Comparison of ENCODE assay signal across 31 cellular contexts in the genomic region with DNA sequence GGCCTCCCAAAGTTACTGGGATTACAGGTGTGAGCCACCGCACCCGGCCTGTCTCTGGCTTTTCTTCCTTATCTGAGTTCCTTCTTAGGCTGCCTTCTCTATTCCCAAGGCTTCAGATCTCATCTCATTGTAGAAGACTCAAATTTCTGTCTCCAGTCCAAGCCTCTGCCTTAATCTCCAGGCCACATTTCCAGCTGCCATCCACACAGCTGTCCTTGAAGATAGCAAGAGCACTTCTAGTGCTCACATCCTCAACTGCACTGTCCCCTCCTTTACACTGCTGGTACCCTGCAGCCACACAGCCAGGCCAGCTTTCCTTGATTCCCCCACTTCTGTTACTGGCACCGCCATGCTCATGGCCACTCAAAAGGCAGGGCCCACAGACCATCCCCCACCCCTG.
"Had no signal": no experiment of that assay in that cellular context is flagged by ENCODE, and none has a peak within 500 bp of the region (broad histone marks: within the 10 kb centered on the region; RNA-seq: fewer than 3 reads in every experiment).

No MANE protein-coding gene starts in this region.

- FAIRE-seq: islet of Langerhans had no signal

- H3K4me3 ChIP-seq: colonic mucosa, esophagus muscularis mucosa, gastroesophageal sphincter, heart left ventricle, hepatocyte, left lung, prostate gland, right atrium auricular region, smooth muscle cell, testis, tibial artery had no signal

- H3K27me3 Mint-ChIP-seq: dendritic cell treated with granulocyte-macrophage colony-stimulating factor and Interleukin-4, amounts not matched to agents 40 ng/mL and 50 ng/mL, for 4 days; naive thymus-derived CD4-positive, alpha-beta T cell; stimulated activated memory B cell treated with anti-CD40 and anti-IgM and Interleukin-4, amounts not matched to agents 10 μg/mL and 1 μg/mL and 100 μg/mL, for 72 hours; type B pancreatic cell had no signal

- H3K9me3 ChIP-seq: colonic mucosa, esophagus muscularis mucosa, gastroesophageal sphincter, heart left ventricle, left lung, prostate gland, right atrium auricular region, testis, tibial artery had no signal

- H3K27me3 ChIP-seq: colonic mucosa, esophagus muscularis mucosa, foreskin keratinocyte, gastroesophageal sphincter, heart left ventricle, hepatocyte, left lung, right atrium auricular region, testis, tibial artery had no signal

- DNase-seq: colonic mucosa; effector CD8-positive, alpha-beta T cell; endodermal cell; foreskin keratinocyte; heart left ventricle; left cardiac atrium; left lung; mesendoderm; midbrain; naive thymus-derived CD4-positive, alpha-beta T cell; nucleus accumbens; stimulated activated CD4-positive, alpha-beta T cell treated with anti-CD3 and anti-CD28 coated beads, Interleukin-12 subunit alpha, Interleukin-12 subunit beta, amount 100 ng/mL, for 4 hours; stimulated activated CD4-positive, alpha-beta T cell treated with anti-CD3 and anti-CD28 coated beads, Interleukin-2, amount 100 ng/mL, for 24 hours; stimulated activated CD4-positive, alpha-beta T cell treated with anti-CD3 and anti-CD28 coated beads, Interleukin-4, amount 100 ng/mL, for 24 hours; stimulated activated naive CD8-positive, alpha-beta T cell treated with anti-CD3 and anti-CD28 coated beads, Interleukin-15, Interleukin-2, amounts not matched to agents 100 U/mL and 50 U/mL, for 24 hours; substantia nigra; testis; tibial artery had no signal

- H3K36me3 ChIP-seq: colonic mucosa, prostate gland, right atrium auricular region had no signal

- H2AFZ ChIP-seq: hepatocyte had no signal

- H3K27ac Mint-ChIP-seq: dendritic cell treated with granulocyte-macrophage colony-stimulating factor and Interleukin-4, amounts not matched to agents 40 ng/mL and 50 ng/mL, for 4 days; endodermal cell; nephron; stimulated activated memory B cell treated with anti-CD40 and anti-IgM and Interleukin-4, amounts not matched to agents 10 μg/mL and 1 μg/mL and 100 μg/mL, for 72 hours; type B pancreatic cell had no signal

- H3K4me3 Mint-ChIP-seq: dendritic cell treated with granulocyte-macrophage colony-stimulating factor and Interleukin-4, amounts not matched to agents 40 ng/mL and 50 ng/mL, for 4 days; endodermal cell; naive thymus-derived CD4-positive, alpha-beta T cell; nephron; stimulated activated memory B cell treated with anti-CD40 and anti-IgM and Interleukin-4, amounts not matched to agents 10 μg/mL and 1 μg/mL and 100 μg/mL, for 72 hours; type B pancreatic cell had no signal

- H3K4me2 ChIP-seq: hepatocyte, smooth muscle cell had no signal

- ATAC-seq: foreskin keratinocyte; gastroesophageal sphincter; heart left ventricle; left cardiac atrium; left lung; naive thymus-derived CD4-positive, alpha-beta T cell; sciatic nerve; stimulated activated memory B cell treated with anti-CD40 and anti-IgM and Interleukin-4, amounts not matched to agents 10 μg/mL and 1 μg/mL and 100 μg/mL, for 72 hours; stimulated activated naive CD8-positive, alpha-beta T cell treated with anti-CD3 and anti-CD28 coated beads, Interleukin-15, Interleukin-2, amounts not matched to agents 100 U/mL and 50 U/mL, for 24 hours had no signal

- H3K79me2 ChIP-seq: hepatocyte had no signal

- H3K4me1 Mint-ChIP-seq: endodermal cell; nephron; stimulated activated memory B cell treated with anti-CD40 and anti-IgM and Interleukin-4, amounts not matched to agents 10 μg/mL and 1 μg/mL and 100 μg/mL, for 72 hours had no signal

- H3K27ac ChIP-seq: colonic mucosa, epithelial cell of prostate, esophagus muscularis mucosa, foreskin keratinocyte, gastroesophageal sphincter, heart left ventricle, hepatocyte, left lung, prostate gland, right atrium auricular region, testis, tibial artery had no signal

- H3K9me3 Mint-ChIP-seq: dendritic cell treated with granulocyte-macrophage colony-stimulating factor and Interleukin-4, amounts not matched to agents 40 ng/mL and 50 ng/mL, for 4 days; endodermal cell; naive thymus-derived CD4-positive, alpha-beta T cell; nephron; stimulated activated memory B cell treated with anti-CD40 and anti-IgM and Interleukin-4, amounts not matched to agents 10 μg/mL and 1 μg/mL and 100 μg/mL, for 72 hours; type B pancreatic cell had no signal

- H3K4me1 ChIP-seq: colonic mucosa, foreskin keratinocyte, left lung, prostate gland, testis had no signal
